Comparison of ENCODE assay signal across 1 cellular context in the genomic region with DNA sequence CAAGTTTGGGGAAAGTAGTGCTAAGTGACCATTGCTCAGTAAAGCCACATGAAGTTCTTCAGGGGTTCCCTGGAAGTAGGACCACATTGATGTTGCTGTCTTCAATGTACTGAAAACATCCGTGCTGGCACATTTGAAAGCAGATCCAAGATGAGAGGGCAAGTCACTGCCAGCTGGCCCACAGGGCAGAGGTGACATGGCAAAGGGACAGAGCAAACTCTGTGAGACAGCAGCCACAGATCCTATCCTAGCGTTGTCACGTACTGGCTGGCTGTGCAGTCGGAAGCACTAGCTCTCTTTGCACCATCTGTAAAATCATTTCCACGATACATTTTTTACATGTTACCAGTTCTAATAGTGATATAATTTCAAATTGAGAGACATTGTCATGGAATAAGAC.
TF ChIP-seq lines count a peak whose summit lies in the region.

No MANE protein-coding gene starts in this region.

TF ChIP-seq in H1, 55 proteins besides CTCF, POLR2A, EP300 and RAD21:
- TF ChIP-seq CBX8 (IDR thresholded peaks at IDR 0.05; ENCODE audit: borderline replicate concordance, low read depth, low read length) (no peak), NANOG (IDR thresholded peaks at IDR 0.05; ENCODE audit: insufficient read depth, low read depth, low read length, poor library complexity, severe bottlenecking) (no peak), RXRA (IDR thresholded peaks at IDR 0.05; ENCODE audit: insufficient read depth, low read depth, low read length) (no peak), NRF1 (IDR thresholded peaks at IDR 0.05; ENCODE audit: low read depth, low read length) (no peak)
